ENCODE assay signal across 8 cellular contexts in genomic region chr3:50503504-50503903, GRCh38.
DNase-seq lines count a peak whose midpoint lies in the region; ATAC-seq and TF ChIP-seq lines count a peak whose summit lies in the region.

CACNA2D2 (minus strand) TSS chr3:50503634; CDS start chr3:50503423, 211 bp downstream.

- H3K27me3 ChIP-seq in duodenal mucosa (ENCODE audit: control insufficient read depth in 1 of 2, insufficient read depth in 2 of 2, low read length in 2 of 2), result peaks cover 25 to 31% of the 10 kb centered on the region in 2 donors

- no peak within 1 kb of the TSS for H3K9ac ChIP-seq in duodenal mucosa (ENCODE audit: low read depth in 1 of 2, low read length in 2 of 2)

- ATAC-seq in GM18870 (IDR thresholded peaks at IDR 0.05; ENCODE audit: unreplicated experiment), result no peak
- no peak for ATAC-seq in HG02759 (IDR thresholded peaks at IDR 0.05; ENCODE audit: unreplicated experiment)

- H3K27ac ChIP-seq in duodenal mucosa (ENCODE audit: low read depth, low read length), result no peak within 1 kb of the TSS

- TF ChIP-seq RAD21 in Ishikawa (IDR thresholded peaks at IDR 0.05; ENCODE audit: low read depth), result no peak

- H3K4me1 ChIP-seq in duodenal mucosa (ENCODE audit: control insufficient read depth in 1 of 2, insufficient read depth in 2 of 2, low read length in 2 of 2), result peaks cover 0 to 5% of the 10 kb centered on the region in 2 donors

- H3K4me3 ChIP-seq in duodenal mucosa (ENCODE audit: low read depth in 1 of 2, low read length in 2 of 2), result peak within 1 kb of the TSS; percentile 47 to 60

- H3K9me3 ChIP-seq in duodenal mucosa (ENCODE audit: control insufficient read depth in 1 of 2, low read length in 2 of 2), result no peaks in the 10 kb centered on the region

- DNase-seq in C1 segment of cervical spinal cord (lab: John Stamatoyannopoulos, UW) (peak in 8 of 14 donors; percentile 5 to 82 (median 28)), middle frontal gyrus (ENCODE audit: extremely low spot score, low spot score) (peak; percentile 27)
- DNase-seq in activated CD4-positive, alpha-beta T cell treated with anti-CD3 and anti-CD28 coated beads, Interleukin-2, amount 50 U/mL, for 24 hours (ENCODE audit: low read depth in 1 of 2, low spot score in 1 of 2), result peak; percentile 12 to 16
- DNase-seq in stimulated activated CD8-positive, alpha-beta memory T cell treated with anti-CD3 and anti-CD28 coated beads, Interleukin-2, amount 100 ng/mL, for 1 hour (ENCODE audit: low read depth in 2 of 2), result peak; percentile 50

- H3K36me3 ChIP-seq in duodenal mucosa (ENCODE audit: control insufficient read depth in 1 of 2, insufficient read depth in 2 of 2, low read length in 2 of 2), result no peaks in the 10 kb centered on the region

- TF ChIP-seq EP300 in Ishikawa (IDR thresholded peaks at IDR 0.05; ENCODE audit: borderline replicate concordance), result no peak

TF ChIP-seq in Ishikawa, 13 proteins besides CTCF, POLR2A, EP300 and RAD21:
- TF ChIP-seq EGR1 (IDR thresholded peaks at IDR 0.05) (0 out of 2 replicates have a peak, but pooled peaks have one; percentile 21), NFIC (IDR thresholded peaks at IDR 0.05) (no peak), TAF1 (IDR thresholded peaks at IDR 0.05; ENCODE audit: low read depth) (peak; percentile 41; the same call in 1 of the 2 replicates)
